1 cellular context compared by ENCODE assay signal in genomic region chr15:55685292-55685691, GRCh38.
A peak's percentile ranks its signal among the peaks of the same experiment; 100 is the strongest.
TF ChIP-seq lines count a peak whose summit lies in the region.

No MANE protein-coding gene starts in this region.

TF ChIP-seq in GM12878, 131 proteins besides CTCF, POLR2A, EP300 and RAD21 (continues in another document):
- no peak for TF ChIP-seq TARDBP (IDR thresholded peaks at IDR 0.05; ENCODE audit: borderline replicate concordance)
- TF ChIP-seq BACH1 (IDR thresholded peaks at IDR 0.05; ENCODE audit: borderline replicate concordance) = no peak
- TF ChIP-seq ZNF384 (IDR thresholded peaks at IDR 0.05; ENCODE audit: borderline replicate concordance, low read depth, low read length) = no peak
- no peak for TF ChIP-seq CBFB (IDR thresholded peaks at IDR 0.05; ENCODE audit: low read depth)
- TF ChIP-seq CREM (IDR thresholded peaks at IDR 0.05; ENCODE audit: low read depth) = peak; percentile 32; the same call in 1 of the 2 replicates
- no peak for TF ChIP-seq KAT2A (conservative IDR thresholded peaks at IDR 0.05; ENCODE audit: control insufficient read depth, low read depth, low read length)
- TF ChIP-seq ATF7 (IDR thresholded peaks at IDR 0.05; ENCODE audit: low read depth) = peak; percentile 71
- no peak for TF ChIP-seq SMAD1 (IDR thresholded peaks at IDR 0.05; ENCODE audit: low read depth, partially characterized antibody)
- TF ChIP-seq POU2F2 (IDR thresholded peaks at IDR 0.05; ENCODE audit: borderline replicate concordance, low read depth, low read length) = peak; percentile 92
- 0 out of 4 replicates have a peak, but pooled peaks of 1 of the 2 experiments have one; percentile 62 for TF ChIP-seq CEBPB (IDR thresholded peaks at IDR 0.05; ENCODE audit: borderline replicate concordance in 1 of 2, low read depth in 2 of 2, low read length in 2 of 2)
- no peak for TF ChIP-seq SIN3A (IDR thresholded peaks at IDR 0.05; ENCODE audit: low read depth, low read length)
- TF ChIP-seq IKZF1 (conservative IDR thresholded peaks at IDR 0.05) = no peak; the same call in 1 of the 2 replicates
- no peak for TF ChIP-seq RAD51 (IDR thresholded peaks at IDR 0.05)
- TF ChIP-seq ZNF687 (IDR thresholded peaks at IDR 0.05) = no peak
- TF ChIP-seq REST (IDR thresholded peaks at IDR 0.05; ENCODE audit: low read depth, low read length) = no peak
- no peak for TF ChIP-seq MYC (IDR thresholded peaks at IDR 0.05; ENCODE audit: insufficient read depth, insufficient read length, insufficient replicate concordance, low read length, severe bottlenecking)
- no peak for TF ChIP-seq SUZ12 (IDR thresholded peaks at IDR 0.05; ENCODE audit: unreplicated experiment)
- TF ChIP-seq FOXM1 (IDR thresholded peaks at IDR 0.05; ENCODE audit: low read depth, low read length) = peak; percentile 59; the same call in 1 of the 2 replicates
- TF ChIP-seq HCFC1 (IDR thresholded peaks at IDR 0.05; ENCODE audit: low read length) = no peak
- TF ChIP-seq ETV6 (conservative IDR thresholded peaks at IDR 0.05 in 1 of 2, IDR thresholded peaks at IDR 0.05 in 1 of 2; ENCODE audit: borderline replicate concordance in 1 of 2, low read depth in 1 of 2) = no peak; a peak in 1 of 4 replicates
- no peak for TF ChIP-seq SMAD5 (IDR thresholded peaks at IDR 0.05; ENCODE audit: low read depth)
- peak; percentile 62; the same call in 1 of the 2 replicates for TF ChIP-seq NFIC (IDR thresholded peaks at IDR 0.05; ENCODE audit: low read depth, low read length)
- TF ChIP-seq ATF2 (IDR thresholded peaks at IDR 0.05; ENCODE audit: low read length) = peak; percentile 74
- no peak for TF ChIP-seq SKIL (IDR thresholded peaks at IDR 0.05; ENCODE audit: low read depth, poor library complexity, severe bottlenecking)
- no peak for TF ChIP-seq YBX1 (IDR thresholded peaks at IDR 0.05)
- TF ChIP-seq CREB1 (IDR thresholded peaks at IDR 0.05; ENCODE audit: low read depth) = no peak
- no peak for TF ChIP-seq CBX5 (IDR thresholded peaks at IDR 0.05; ENCODE audit: low read depth)
- no peak for TF ChIP-seq MLLT1 (IDR thresholded peaks at IDR 0.05)
- TF ChIP-seq, protein P1, sequence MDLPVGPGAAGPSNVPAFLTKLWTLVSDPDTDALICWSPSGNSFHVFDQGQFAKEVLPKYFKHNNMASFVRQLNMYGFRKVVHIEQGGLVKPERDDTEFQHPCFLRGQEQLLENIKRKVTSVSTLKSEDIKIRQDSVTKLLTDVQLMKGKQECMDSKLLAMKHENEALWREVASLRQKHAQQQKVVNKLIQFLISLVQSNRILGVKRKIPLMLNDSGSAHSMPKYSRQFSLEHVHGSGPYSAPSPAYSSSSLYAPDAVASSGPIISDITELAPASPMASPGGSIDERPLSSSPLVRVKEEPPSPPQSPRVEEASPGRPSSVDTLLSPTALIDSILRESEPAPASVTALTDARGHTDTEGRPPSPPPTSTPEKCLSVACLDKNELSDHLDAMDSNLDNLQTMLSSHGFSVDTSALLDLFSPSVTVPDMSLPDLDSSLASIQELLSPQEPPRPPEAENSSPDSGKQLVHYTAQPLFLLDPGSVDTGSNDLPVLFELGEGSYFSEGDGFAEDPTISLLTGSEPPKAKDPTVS (IDR thresholded peaks at IDR 0.05; ENCODE audit: low read depth, low read length) = no peak
- TF ChIP-seq STAT1 (conservative IDR thresholded peaks at IDR 0.05) = no peak
- TF ChIP-seq ZZZ3 (IDR thresholded peaks at IDR 0.05; ENCODE audit: control insufficient read depth, insufficient read length, low read depth) = no peak
- TF ChIP-seq TCF3 (IDR thresholded peaks at IDR 0.05; ENCODE audit: borderline replicate concordance, insufficient read depth, low read depth, low read length) = no peak
- TF ChIP-seq NBN (IDR thresholded peaks at IDR 0.05) = no peak
- TF ChIP-seq TAF1 (IDR thresholded peaks at IDR 0.05; ENCODE audit: borderline replicate concordance, low read depth, low read length) = no peak
- no peak for TF ChIP-seq SP1 (IDR thresholded peaks at IDR 0.05; ENCODE audit: low read depth, low read length)
- no peak for TF ChIP-seq NFYA (IDR thresholded peaks at IDR 0.05; ENCODE audit: borderline replicate concordance, low read depth, low read length)
- TF ChIP-seq DPF2 (IDR thresholded peaks at IDR 0.05) = 0 out of 2 replicates have a peak, but pooled peaks have one; percentile 23
- TF ChIP-seq RUNX3 (IDR thresholded peaks at IDR 0.05; ENCODE audit: low read length) = peak; percentile 30; the same call in 1 of the 2 replicates
- no peak for TF ChIP-seq SREBF2 (IDR thresholded peaks at IDR 0.05; ENCODE audit: low read length)
- TF ChIP-seq ZNF217 (IDR thresholded peaks at IDR 0.05) = no peak
- TF ChIP-seq RELB (IDR thresholded peaks at IDR 0.05; ENCODE audit: low read depth) = peak; percentile 72
- no peak for TF ChIP-seq ZNF207 (IDR thresholded peaks at IDR 0.05; ENCODE audit: borderline replicate concordance)
- TF ChIP-seq SUPT20H (IDR thresholded peaks at IDR 0.05; ENCODE audit: borderline replicate concordance, control insufficient read depth, low read depth, low read length) = no peak
- no peak for TF ChIP-seq MEF2A (IDR thresholded peaks at IDR 0.05; ENCODE audit: insufficient read depth, low read depth, low read length)
- no peak for TF ChIP-seq NFXL1 (IDR thresholded peaks at IDR 0.05; ENCODE audit: borderline replicate concordance)
- TF ChIP-seq SMC3 (IDR thresholded peaks at IDR 0.05; ENCODE audit: borderline replicate concordance, low read length) = no peak
- TF ChIP-seq PBX3 (IDR thresholded peaks at IDR 0.05; ENCODE audit: insufficient replicate concordance, low read depth, low read length) = no peak
- no peak for TF ChIP-seq KLF5 (IDR thresholded peaks at IDR 0.05; ENCODE audit: partially characterized antibody)
